ENCODE assay signal across 1 cellular context in the genomic region with DNA sequence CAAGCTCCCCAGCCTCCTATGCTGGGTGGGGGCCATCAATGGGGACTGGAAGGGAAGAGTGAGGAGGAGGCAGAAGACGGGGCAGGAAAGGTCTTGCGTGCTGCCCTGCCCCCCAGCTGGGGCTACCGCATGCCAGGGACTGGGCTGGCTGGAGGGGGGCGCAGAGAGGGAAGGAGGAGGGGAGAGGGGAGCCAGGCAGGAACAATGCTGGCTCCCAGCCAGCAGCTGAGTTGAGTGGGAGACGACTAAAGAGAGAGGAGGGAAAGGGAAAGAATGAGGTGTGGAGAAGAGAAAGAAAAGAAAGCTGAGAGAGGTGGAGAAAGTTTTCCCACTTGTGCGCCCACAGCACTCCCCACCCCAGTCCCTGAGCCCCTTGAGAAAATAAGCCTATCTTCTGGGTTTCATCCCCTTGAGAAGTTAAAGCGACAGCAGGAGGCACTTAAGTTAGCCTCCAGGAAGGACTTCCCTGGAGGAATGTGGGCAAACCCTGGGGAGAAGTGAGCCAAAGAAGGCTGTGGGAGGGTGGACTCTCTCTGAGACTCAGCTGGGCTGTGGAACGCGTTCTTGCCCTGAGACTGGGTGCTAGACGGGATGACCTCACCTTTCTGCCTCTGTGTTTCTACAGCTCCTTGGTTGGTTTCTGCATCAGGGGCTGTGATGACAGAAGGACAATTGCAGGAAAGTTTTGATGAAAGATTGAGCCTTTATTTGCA.
TF ChIP-seq lines count a peak whose summit lies in the region.

No MANE protein-coding gene starts in this region.

TF ChIP-seq in HEK293, 187 proteins besides CTCF, POLR2A, EP300 and RAD21 (continued from another document and continues in another):
- TF ChIP-seq, protein P1, sequence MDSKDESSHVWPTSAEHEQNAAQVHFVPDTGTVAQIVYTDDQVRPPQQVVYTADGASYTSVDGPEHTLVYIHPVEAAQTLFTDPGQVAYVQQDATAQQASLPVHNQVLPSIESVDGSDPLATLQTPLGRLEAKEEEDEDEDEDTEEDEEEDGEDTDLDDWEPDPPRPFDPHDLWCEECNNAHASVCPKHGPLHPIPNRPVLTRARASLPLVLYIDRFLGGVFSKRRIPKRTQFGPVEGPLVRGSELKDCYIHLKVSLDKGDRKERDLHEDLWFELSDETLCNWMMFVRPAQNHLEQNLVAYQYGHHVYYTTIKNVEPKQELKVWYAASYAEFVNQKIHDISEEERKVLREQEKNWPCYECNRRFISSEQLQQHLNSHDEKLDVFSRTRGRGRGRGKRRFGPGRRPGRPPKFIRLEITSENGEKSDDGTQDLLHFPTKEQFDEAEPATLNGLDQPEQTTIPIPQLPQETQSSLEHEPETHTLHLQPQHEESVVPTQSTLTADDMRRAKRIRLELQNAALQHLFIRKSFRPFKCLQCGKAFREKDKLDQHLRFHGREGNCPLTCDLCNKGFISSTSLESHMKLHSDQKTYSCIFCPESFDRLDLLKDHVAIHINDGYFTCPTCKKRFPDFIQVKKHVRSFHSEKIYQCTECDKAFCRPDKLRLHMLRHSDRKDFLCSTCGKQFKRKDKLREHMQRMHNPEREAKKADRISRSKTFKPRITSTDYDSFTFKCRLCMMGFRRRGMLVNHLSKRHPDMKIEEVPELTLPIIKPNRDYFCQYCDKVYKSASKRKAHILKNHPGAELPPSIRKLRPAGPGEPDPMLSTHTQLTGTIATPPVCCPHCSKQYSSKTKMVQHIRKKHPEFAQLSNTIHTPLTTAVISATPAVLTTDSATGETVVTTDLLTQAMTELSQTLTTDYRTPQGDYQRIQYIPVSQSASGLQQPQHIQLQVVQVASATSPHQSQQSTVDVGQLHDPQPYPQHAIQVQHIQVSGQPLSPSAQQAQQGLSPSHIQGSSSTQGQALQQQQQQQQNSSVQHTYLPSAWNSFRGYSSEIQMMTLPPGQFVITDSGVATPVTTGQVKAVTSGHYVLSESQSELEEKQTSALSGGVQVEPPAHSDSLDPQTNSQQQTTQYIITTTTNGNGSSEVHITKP (tag by site-specific recombination; IDR thresholded peaks at IDR 0.05), result no peak
- TF ChIP-seq, protein P2, sequence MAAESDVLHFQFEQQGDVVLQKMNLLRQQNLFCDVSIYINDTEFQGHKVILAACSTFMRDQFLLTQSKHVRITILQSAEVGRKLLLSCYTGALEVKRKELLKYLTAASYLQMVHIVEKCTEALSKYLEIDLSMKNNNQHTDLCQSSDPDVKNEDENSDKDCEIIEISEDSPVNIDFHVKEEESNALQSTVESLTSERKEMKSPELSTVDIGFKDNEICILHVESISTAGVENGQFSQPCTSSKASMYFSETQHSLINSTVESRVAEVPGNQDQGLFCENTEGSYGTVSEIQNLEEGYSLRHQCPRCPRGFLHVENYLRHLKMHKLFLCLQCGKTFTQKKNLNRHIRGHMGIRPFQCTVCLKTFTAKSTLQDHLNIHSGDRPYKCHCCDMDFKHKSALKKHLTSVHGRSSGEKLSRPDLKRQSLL (tag by site-specific recombination; IDR thresholded peaks at IDR 0.05), result no peak
- TF ChIP-seq ZNF146 (tag by site-specific recombination; IDR thresholded peaks at IDR 0.05) (no peak), ZNF266 (tag by site-specific recombination; IDR thresholded peaks at IDR 0.05; ENCODE audit: low read depth) (no peak), ZNF10 (tag by site-specific recombination; IDR thresholded peaks at IDR 0.05) (no peak), ZNF211 (tag by site-specific recombination; IDR thresholded peaks at IDR 0.05; ENCODE audit: low read depth) (no peak), ZFP37 (tag by site-specific recombination; IDR thresholded peaks at IDR 0.05) (no peak), ZNF785 (tag by site-specific recombination; IDR thresholded peaks at IDR 0.05) (no peak), ZNF558 (tag by site-specific recombination; IDR thresholded peaks at IDR 0.05) (no peak), ZNF366 (tag by site-specific recombination; conservative IDR thresholded peaks at IDR 0.05) (peak; percentile 41), ZNF776 (tag by site-specific recombination; IDR thresholded peaks at IDR 0.05; ENCODE audit: borderline replicate concordance) (no peak), ZSCAN30 (tag by site-specific recombination; IDR thresholded peaks at IDR 0.05) (no peak), ZNF184 (tag by site-specific recombination; IDR thresholded peaks at IDR 0.05) (no peak), ZFP41 (tag by site-specific recombination; IDR thresholded peaks at IDR 0.05; ENCODE audit: borderline replicate concordance) (no peak), ZXDB (tag by site-specific recombination; IDR thresholded peaks at IDR 0.05) (no peak), ZNF830 (tag by site-specific recombination; IDR thresholded peaks at IDR 0.05; ENCODE audit: low read depth) (no peak), ZNF324 (tag by site-specific recombination; IDR thresholded peaks at IDR 0.05) (no peak), EGR2 (tag by site-specific recombination; IDR thresholded peaks at IDR 0.05; ENCODE audit: low read depth) (peak; percentile 61), KLF10 (tag by site-specific recombination; IDR thresholded peaks at IDR 0.05) (no peak), ZNF239 (tag by site-specific recombination; IDR thresholded peaks at IDR 0.05) (no peak), BCL11A (tag by site-specific recombination; IDR thresholded peaks at IDR 0.05; ENCODE audit: low read depth) (no peak), ZNF549 (tag by site-specific recombination; IDR thresholded peaks at IDR 0.05) (no peak), SALL2 (tag by site-specific recombination; IDR thresholded peaks at IDR 0.05; ENCODE audit: borderline replicate concordance) (no peak), ZNF473 (tag by site-specific recombination; IDR thresholded peaks at IDR 0.05) (no peak), WT1 (tag by site-specific recombination; IDR thresholded peaks at IDR 0.05) (no peak), ZNF2 (tag by site-specific recombination; IDR thresholded peaks at IDR 0.05) (no peak), ZNF555 (tag by site-specific recombination; conservative IDR thresholded peaks at IDR 0.05) (no peak), GLIS1 (tag by site-specific recombination; IDR thresholded peaks at IDR 0.05) (peak; percentile 75)
- TF ChIP-seq, protein P3, sequence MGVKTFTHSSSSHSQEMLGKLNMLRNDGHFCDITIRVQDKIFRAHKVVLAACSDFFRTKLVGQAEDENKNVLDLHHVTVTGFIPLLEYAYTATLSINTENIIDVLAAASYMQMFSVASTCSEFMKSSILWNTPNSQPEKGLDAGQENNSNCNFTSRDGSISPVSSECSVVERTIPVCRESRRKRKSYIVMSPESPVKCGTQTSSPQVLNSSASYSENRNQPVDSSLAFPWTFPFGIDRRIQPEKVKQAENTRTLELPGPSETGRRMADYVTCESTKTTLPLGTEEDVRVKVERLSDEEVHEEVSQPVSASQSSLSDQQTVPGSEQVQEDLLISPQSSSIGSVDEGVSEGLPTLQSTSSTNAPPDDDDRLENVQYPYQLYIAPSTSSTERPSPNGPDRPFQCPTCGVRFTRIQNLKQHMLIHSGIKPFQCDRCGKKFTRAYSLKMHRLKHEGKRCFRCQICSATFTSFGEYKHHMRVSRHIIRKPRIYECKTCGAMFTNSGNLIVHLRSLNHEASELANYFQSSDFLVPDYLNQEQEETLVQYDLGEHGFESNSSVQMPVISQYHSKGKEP (tag by site-specific recombination; IDR thresholded peaks at IDR 0.05), result no peak
- TF ChIP-seq, protein P4, sequence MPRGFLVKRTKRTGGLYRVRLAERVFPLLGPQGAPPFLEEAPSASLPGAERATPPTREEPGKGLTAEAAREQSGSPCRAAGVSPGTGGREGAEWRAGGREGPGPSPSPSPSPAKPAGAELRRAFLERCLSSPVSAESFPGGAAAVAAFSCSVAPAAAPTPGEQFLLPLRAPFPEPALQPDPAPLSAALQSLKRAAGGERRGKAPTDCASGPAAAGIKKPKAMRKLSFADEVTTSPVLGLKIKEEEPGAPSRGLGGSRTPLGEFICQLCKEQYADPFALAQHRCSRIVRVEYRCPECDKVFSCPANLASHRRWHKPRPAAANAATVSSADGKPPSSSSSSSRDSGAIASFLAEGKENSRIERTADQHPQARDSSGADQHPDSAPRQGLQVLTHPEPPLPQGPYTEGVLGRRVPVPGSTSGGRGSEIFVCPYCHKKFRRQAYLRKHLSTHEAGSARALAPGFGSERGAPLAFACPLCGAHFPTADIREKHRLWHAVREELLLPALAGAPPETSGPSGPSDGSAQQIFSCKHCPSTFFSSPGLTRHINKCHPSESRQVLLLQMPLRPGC (tag by site-specific recombination; IDR thresholded peaks at IDR 0.05), result no peak
- TF ChIP-seq, protein P5, sequence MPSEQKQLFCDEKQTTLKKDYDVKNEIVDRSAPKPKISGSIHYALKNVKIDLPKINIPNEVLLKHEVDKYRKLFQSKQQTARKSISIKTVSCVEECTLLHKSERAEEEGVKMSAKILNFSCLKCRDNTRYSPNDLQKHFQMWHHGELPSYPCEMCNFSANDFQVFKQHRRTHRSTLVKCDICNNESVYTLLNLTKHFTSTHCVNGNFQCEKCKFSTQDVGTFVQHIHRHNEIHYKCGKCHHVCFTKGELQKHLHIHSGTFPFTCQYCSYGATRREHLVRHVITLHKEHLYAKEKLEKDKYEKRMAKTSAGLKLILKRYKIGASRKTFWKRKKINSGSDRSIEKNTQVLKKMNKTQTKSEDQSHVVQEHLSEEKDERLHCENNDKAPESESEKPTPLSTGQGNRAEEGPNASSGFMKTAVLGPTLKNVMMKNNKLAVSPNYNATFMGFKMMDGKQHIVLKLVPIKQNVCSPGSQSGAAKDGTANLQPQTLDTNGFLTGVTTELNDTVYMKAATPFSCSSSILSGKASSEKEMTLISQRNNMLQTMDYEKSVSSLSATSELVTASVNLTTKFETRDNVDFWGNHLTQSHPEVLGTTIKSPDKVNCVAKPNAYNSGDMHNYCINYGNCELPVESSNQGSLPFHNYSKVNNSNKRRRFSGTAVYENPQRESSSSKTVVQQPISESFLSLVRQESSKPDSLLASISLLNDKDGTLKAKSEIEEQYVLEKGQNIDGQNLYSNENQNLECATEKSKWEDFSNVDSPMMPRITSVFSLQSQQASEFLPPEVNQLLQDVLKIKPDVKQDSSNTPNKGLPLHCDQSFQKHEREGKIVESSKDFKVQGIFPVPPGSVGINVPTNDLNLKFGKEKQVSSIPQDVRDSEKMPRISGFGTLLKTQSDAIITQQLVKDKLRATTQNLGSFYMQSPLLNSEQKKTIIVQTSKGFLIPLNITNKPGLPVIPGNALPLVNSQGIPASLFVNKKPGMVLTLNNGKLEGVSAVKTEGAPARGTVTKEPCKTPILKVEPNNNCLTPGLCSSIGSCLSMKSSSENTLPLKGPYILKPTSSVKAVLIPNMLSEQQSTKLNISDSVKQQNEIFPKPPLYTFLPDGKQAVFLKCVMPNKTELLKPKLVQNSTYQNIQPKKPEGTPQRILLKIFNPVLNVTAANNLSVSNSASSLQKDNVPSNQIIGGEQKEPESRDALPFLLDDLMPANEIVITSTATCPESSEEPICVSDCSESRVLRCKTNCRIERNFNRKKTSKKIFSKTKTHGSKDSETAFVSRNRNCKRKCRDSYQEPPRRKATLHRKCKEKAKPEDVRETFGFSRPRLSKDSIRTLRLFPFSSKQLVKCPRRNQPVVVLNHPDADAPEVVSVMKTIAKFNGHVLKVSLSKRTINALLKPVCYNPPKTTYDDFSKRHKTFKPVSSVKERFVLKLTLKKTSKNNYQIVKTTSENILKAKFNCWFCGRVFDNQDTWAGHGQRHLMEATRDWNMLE (tag by site-specific recombination; conservative IDR thresholded peaks at IDR 0.05; ENCODE audit: low read depth), result no peak
- TF ChIP-seq, protein P6, sequence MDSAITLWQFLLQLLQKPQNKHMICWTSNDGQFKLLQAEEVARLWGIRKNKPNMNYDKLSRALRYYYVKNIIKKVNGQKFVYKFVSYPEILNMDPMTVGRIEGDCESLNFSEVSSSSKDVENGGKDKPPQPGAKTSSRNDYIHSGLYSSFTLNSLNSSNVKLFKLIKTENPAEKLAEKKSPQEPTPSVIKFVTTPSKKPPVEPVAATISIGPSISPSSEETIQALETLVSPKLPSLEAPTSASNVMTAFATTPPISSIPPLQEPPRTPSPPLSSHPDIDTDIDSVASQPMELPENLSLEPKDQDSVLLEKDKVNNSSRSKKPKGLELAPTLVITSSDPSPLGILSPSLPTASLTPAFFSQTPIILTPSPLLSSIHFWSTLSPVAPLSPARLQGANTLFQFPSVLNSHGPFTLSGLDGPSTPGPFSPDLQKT (IDR thresholded peaks at IDR 0.05; ENCODE audit: borderline replicate concordance, low read depth, low read length), result no peak
- TF ChIP-seq, protein P7, sequence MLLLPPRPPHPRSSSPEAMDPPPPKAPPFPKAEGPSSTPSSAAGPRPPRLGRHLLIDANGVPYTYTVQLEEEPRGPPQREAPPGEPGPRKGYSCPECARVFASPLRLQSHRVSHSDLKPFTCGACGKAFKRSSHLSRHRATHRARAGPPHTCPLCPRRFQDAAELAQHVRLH (tag by site-specific recombination; IDR thresholded peaks at IDR 0.05), result no peak
- TF ChIP-seq, protein P8, sequence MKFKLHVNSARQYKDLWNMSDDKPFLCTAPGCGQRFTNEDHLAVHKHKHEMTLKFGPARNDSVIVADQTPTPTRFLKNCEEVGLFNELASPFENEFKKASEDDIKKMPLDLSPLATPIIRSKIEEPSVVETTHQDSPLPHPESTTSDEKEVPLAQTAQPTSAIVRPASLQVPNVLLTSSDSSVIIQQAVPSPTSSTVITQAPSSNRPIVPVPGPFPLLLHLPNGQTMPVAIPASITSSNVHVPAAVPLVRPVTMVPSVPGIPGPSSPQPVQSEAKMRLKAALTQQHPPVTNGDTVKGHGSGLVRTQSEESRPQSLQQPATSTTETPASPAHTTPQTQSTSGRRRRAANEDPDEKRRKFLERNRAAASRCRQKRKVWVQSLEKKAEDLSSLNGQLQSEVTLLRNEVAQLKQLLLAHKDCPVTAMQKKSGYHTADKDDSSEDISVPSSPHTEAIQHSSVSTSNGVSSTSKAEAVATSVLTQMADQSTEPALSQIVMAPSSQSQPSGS (tag by site-specific recombination; IDR thresholded peaks at IDR 0.05; ENCODE audit: low read depth), result peak; percentile 84; the same call in 1 of the 2 replicates
- TF ChIP-seq, protein P9, sequence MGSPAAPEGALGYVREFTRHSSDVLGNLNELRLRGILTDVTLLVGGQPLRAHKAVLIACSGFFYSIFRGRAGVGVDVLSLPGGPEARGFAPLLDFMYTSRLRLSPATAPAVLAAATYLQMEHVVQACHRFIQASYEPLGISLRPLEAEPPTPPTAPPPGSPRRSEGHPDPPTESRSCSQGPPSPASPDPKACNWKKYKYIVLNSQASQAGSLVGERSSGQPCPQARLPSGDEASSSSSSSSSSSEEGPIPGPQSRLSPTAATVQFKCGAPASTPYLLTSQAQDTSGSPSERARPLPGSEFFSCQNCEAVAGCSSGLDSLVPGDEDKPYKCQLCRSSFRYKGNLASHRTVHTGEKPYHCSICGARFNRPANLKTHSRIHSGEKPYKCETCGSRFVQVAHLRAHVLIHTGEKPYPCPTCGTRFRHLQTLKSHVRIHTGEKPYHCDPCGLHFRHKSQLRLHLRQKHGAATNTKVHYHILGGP (tag by site-specific recombination; IDR thresholded peaks at IDR 0.05), result no peak
- TF ChIP-seq, protein P10, sequence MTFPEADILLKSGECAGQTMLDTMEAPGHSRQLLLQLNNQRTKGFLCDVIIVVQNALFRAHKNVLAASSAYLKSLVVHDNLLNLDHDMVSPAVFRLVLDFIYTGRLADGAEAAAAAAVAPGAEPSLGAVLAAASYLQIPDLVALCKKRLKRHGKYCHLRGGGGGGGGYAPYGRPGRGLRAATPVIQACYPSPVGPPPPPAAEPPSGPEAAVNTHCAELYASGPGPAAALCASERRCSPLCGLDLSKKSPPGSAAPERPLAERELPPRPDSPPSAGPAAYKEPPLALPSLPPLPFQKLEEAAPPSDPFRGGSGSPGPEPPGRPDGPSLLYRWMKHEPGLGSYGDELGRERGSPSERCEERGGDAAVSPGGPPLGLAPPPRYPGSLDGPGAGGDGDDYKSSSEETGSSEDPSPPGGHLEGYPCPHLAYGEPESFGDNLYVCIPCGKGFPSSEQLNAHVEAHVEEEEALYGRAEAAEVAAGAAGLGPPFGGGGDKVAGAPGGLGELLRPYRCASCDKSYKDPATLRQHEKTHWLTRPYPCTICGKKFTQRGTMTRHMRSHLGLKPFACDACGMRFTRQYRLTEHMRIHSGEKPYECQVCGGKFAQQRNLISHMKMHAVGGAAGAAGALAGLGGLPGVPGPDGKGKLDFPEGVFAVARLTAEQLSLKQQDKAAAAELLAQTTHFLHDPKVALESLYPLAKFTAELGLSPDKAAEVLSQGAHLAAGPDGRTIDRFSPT (tag by site-specific recombination; IDR thresholded peaks at IDR 0.05), result no peak
